ENCODE assay signal across 1 cellular context in genomic region chr12:56333679-56334489, GRCh38.
A peak's percentile ranks its signal among the peaks of the same experiment; 100 is the strongest.
TF ChIP-seq lines count a peak whose summit lies in the region.

PAN2 (minus strand) TSS chr12:56334000; CDS start chr12:56333094, 906 bp downstream.

TF ChIP-seq in K562, 482 proteins besides CTCF, POLR2A, EP300 and RAD21 (continued from another document):
- peak; percentile 91 for TF ChIP-seq ZNF589 (CRISPR knock-in tag; IDR thresholded peaks at IDR 0.05; ENCODE audit: low read depth)
- no peak for TF ChIP-seq DEAF1 (CRISPR knock-in tag; IDR thresholded peaks at IDR 0.05)
- no peak for TF ChIP-seq MCM5 (IDR thresholded peaks at IDR 0.05; ENCODE audit: low read depth)
- TF ChIP-seq ZNF77 (CRISPR knock-in tag; IDR thresholded peaks at IDR 0.05), result no peak
- peak; percentile 46 for TF ChIP-seq BRD9 (IDR thresholded peaks at IDR 0.05; ENCODE audit: low read depth, partially characterized antibody)
- no peak for TF ChIP-seq CBFA2T2 (conservative IDR thresholded peaks at IDR 0.05)
- TF ChIP-seq HINFP (tag; conservative IDR thresholded peaks at IDR 0.05; ENCODE audit: low read depth), result peak; percentile 68; the same call in 1 of the 2 replicates
- TF ChIP-seq ZBTB8A (IDR thresholded peaks at IDR 0.05; ENCODE audit: partially characterized antibody), result no peak
- TF ChIP-seq PHTF2 (CRISPR knock-in tag; IDR thresholded peaks at IDR 0.05), result no peak
- TF ChIP-seq IFI16 (CRISPR knock-in tag; IDR thresholded peaks at IDR 0.05), result no peak
- peak; percentile 81; the same call in 1 of the 2 replicates for TF ChIP-seq MAX (CRISPR knock-in tag; IDR thresholded peaks at IDR 0.05)
- TF ChIP-seq MNT (conservative IDR thresholded peaks at IDR 0.05), result peak; percentile 76 to 83
- TF ChIP-seq ZKSCAN1 (IDR thresholded peaks at IDR 0.05; ENCODE audit: low read depth, low read length), result no peak
- no peak for TF ChIP-seq HOXB6 (CRISPR knock-in tag; IDR thresholded peaks at IDR 0.05; ENCODE audit: borderline replicate concordance)
- TF ChIP-seq MYBL2 (IDR thresholded peaks at IDR 0.05; ENCODE audit: low read depth), result peak; percentile 79
- no peak for TF ChIP-seq MYBL2 (CRISPR knock-in tag; IDR thresholded peaks at IDR 0.05; ENCODE audit: borderline replicate concordance)
- TF ChIP-seq GABPB1 (CRISPR knock-in tag; IDR thresholded peaks at IDR 0.05), result no peak
- peak; percentile 80 for TF ChIP-seq C11orf30 (IDR thresholded peaks at IDR 0.05; ENCODE audit: low read depth)
- peak; percentile 72; the same call in 1 of the 2 replicates for TF ChIP-seq ZNF583 (CRISPR knock-in tag; IDR thresholded peaks at IDR 0.05)
- peak; percentile 40; the same call in 1 of the 2 replicates for TF ChIP-seq GATAD2A (IDR thresholded peaks at IDR 0.05)
- TF ChIP-seq SRSF9 (IDR thresholded peaks at IDR 0.05; ENCODE audit: borderline replicate concordance, low read depth, low read length), result no peak
- TF ChIP-seq TGIF2 (CRISPR knock-in tag; IDR thresholded peaks at IDR 0.05), result no peak
- no peak for TF ChIP-seq BCOR (IDR thresholded peaks at IDR 0.05)
- no peak for TF ChIP-seq STAT6 (CRISPR knock-in tag; IDR thresholded peaks at IDR 0.05)
- peak; percentile 90 for TF ChIP-seq ZNF592 (IDR thresholded peaks at IDR 0.05)
- peak; percentile 87 for TF ChIP-seq POLR2B (IDR thresholded peaks at IDR 0.05; ENCODE audit: low read depth, partially characterized antibody)
- no peak for TF ChIP-seq RBM39 (optimal IDR thresholded peaks at IDR 0.05; ENCODE audit: low read depth, low read length)
- TF ChIP-seq ZFP1 (CRISPR knock-in tag; IDR thresholded peaks at IDR 0.05), result no peak
- no peak for TF ChIP-seq RNF219 (CRISPR knock-in tag; IDR thresholded peaks at IDR 0.05)
- peak; percentile 94 for TF ChIP-seq CXXC5 (CRISPR knock-in tag; IDR thresholded peaks at IDR 0.05)
- peak; percentile 75; the same call in 1 of the 2 replicates for TF ChIP-seq SMAD3 (CRISPR knock-in tag; conservative IDR thresholded peaks at IDR 0.05)
- no peak for TF ChIP-seq FOXJ3 (CRISPR knock-in tag; IDR thresholded peaks at IDR 0.05)
- TF ChIP-seq ZC3H8 (IDR thresholded peaks at IDR 0.05), result no peak
- peak; percentile 90 for TF ChIP-seq HMBOX1 (IDR thresholded peaks at IDR 0.05)
- TF ChIP-seq IRF1 (CRISPR knock-in tag; IDR thresholded peaks at IDR 0.05; ENCODE audit: borderline replicate concordance), result no peak
- TF ChIP-seq VEZF1 (CRISPR knock-in tag; IDR thresholded peaks at IDR 0.05), result peak; percentile 68
- peak; percentile 83 for TF ChIP-seq CC2D1A (IDR thresholded peaks at IDR 0.05)
- TF ChIP-seq FOXK2 (conservative IDR thresholded peaks at IDR 0.05 in 1 of 2, IDR thresholded peaks at IDR 0.05 in 1 of 2; ENCODE audit: low read depth in 2 of 2), result peak in 1 of 2 experiments; percentile 93; a peak in 2 of 4 replicates
- TF ChIP-seq ZNF143 (CRISPR knock-in tag; IDR thresholded peaks at IDR 0.05), result peak; percentile 75
- TF ChIP-seq CLOCK (CRISPR knock-in tag; IDR thresholded peaks at IDR 0.05; ENCODE audit: borderline replicate concordance), result no peak
